Comparison of ENCODE assay signal across 15 cellular contexts in the genomic region with DNA sequence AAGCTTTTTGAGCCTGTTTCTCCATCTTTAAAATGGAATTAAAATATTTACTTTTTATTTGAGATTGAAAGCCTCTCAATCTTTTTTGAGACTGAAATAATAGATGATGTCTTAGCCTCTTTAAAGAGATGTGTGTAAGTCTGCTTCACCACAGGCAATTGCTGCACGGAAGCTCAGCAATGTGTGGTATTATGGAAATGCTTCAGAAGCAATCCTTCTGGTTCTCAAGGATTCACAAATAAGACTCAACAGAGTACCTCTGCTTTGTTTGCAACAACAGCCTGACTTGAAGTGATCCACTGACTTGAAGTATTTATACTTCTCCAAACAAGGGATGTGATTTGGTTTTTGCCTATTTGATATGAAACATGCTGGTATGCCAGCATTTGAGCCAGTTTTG.
"Had no signal": no experiment of that assay in that cellular context is flagged by ENCODE, and none has a peak within 500 bp of the region (broad histone marks: within the 10 kb centered on the region; RNA-seq: fewer than 3 reads in every experiment).

No MANE protein-coding gene starts in this region.

- H3K27me3 ChIP-seq: right lobe of liver, upper lobe of left lung had no signal

- H3K27ac ChIP-seq: prostate gland, right lobe of liver, upper lobe of left lung, WERI-Rb-1 had no signal

- H3K9me3 ChIP-seq: prostate gland, right lobe of liver, upper lobe of left lung had no signal

- H3K4me3 ChIP-seq: prostate gland, right lobe of liver, upper lobe of left lung had no signal

- DNase-seq: activated CD4-positive, alpha-beta T cell treated with anti-CD3 and anti-CD28 coated beads, Interleukin-2, amount 50 U/mL, for 48 hours; activated naive CD4-positive, alpha-beta T cell treated with Interleukin-2 at 50 U/mL for 16 hours; aorta; islet precursor cell; nucleus accumbens; right lobe of liver; stimulated activated CD4-positive, alpha-beta T cell treated with anti-CD3 and anti-CD28 coated beads, Interleukin-1b, Interleukin-23, amount 100 ng/mL, for 48 hours; stimulated activated naive CD8-positive, alpha-beta T cell treated with anti-CD3 and anti-CD28 coated beads, Interleukin-15, amount 100 ng/mL, for 72 hours; upper lobe of left lung; WERI-Rb-1 had no signal

- H3K4me1 ChIP-seq: right lobe of liver had no signal

- FAIRE-seq: endometrium had no signal

- ATAC-seq: activated T-helper 17 cell treated with anti-CD3 and anti-CD28 coated beads, Interleukin-2, amount 50 U/mL, for 72 hours; esophagus mucosa; natural killer cell treated with Interleukin-12 subunit alpha and Interleukin-12 subunit beta and Interleukin-15 and Interleukin-18, amount 100 ng/mL, for 72 hours; right lobe of liver; stimulated activated naive CD8-positive, alpha-beta T cell treated with anti-CD3 and anti-CD28 coated beads, Interleukin-15, amount 100 ng/mL, for 72 hours had no signal

- H3K36me3 ChIP-seq: prostate gland, right lobe of liver, upper lobe of left lung, WERI-Rb-1 had no signal
